In genomic region chr7:144731661-144732060, GRCh38 we compare ENCODE assay signal across 1 cellular context.
TF ChIP-seq lines count a peak whose summit lies in the region.

No MANE protein-coding gene starts in this region.

TF ChIP-seq in GM12878, 131 proteins besides CTCF, POLR2A, EP300 and RAD21 (continued from another document):
- no peak for TF ChIP-seq ELK1 (IDR thresholded peaks at IDR 0.05; ENCODE audit: low read depth, low read length)
- TF ChIP-seq MXI1 (IDR thresholded peaks at IDR 0.05; ENCODE audit: low read depth, low read length): no peak
- TF ChIP-seq JUNB (IDR thresholded peaks at IDR 0.05): no peak
- no peak for TF ChIP-seq SKIL (IDR thresholded peaks at IDR 0.05; ENCODE audit: low read depth, poor library complexity, severe bottlenecking)
- TF ChIP-seq ZNF274 (IDR thresholded peaks at IDR 0.05; ENCODE audit: insufficient read depth, insufficient read length): no peak
